ENCODE assay signal across 13 cellular contexts in the genomic region with DNA sequence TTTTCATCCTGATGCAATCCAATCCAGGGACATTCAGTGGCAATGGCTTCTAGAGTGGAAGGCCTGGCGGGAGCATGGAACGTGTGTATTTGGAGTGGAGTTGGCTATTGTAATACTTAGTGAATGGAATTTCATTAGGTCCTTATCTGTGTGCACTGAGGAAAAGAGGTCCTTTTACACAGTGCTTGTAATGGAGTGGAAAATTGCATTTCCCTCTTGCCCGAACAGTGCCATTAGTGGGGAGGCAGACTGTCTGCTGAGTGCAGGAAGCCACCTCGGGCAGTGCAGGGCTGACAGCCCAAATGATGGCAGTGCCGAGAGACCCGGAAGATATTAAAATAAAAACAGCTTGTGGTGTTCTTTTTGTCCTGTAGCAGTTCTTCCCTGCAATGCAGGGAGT.
"Had no signal": no experiment of that assay in that cellular context is flagged by ENCODE, and none has a peak within 500 bp of the region (broad histone marks: within the 10 kb centered on the region; RNA-seq: fewer than 3 reads in every experiment).

No MANE protein-coding gene starts in this region.

- ATAC-seq: foreskin keratinocyte; left lobe of liver; stimulated activated naive CD8-positive, alpha-beta T cell treated with anti-CD3 and anti-CD28 coated beads, Interleukin-15, Interleukin-2, amounts not matched to agents 100 U/mL and 50 U/mL, for 24 hours; WTC11 had no signal

- H3K4me1 ChIP-seq: colonic mucosa, foreskin keratinocyte had no signal

- H3K4me3 ChIP-seq: cardiac muscle cell, colonic mucosa, upper lobe of left lung had no signal

- DNase-seq: activated CD4-positive, alpha-beta T cell treated with anti-CD3 and anti-CD28 coated beads, Interleukin-2, amount 10 ng/mL, durations not matched to agents 7 days and 5 days; activated CD8-positive, alpha-beta memory T cell treated with anti-CD3 and anti-CD28 coated beads for 24 hours; activated naive CD4-positive, alpha-beta T cell treated with anti-CD3 and anti-CD28 coated beads for 36 hours; colonic mucosa; foreskin keratinocyte; head of caudate nucleus; stimulated activated CD4-positive, alpha-beta T cell treated with anti-CD3 and anti-CD28 coated beads, Interleukin-12 subunit alpha, Interleukin-12 subunit beta, amount 100 ng/mL, for 4 hours; stimulated activated CD4-positive, alpha-beta T cell treated with anti-CD3 and anti-CD28 coated beads, Interleukin-2, amount 100 ng/mL, for 48 hours; stimulated activated naive CD8-positive, alpha-beta T cell treated with anti-CD3 and anti-CD28 coated beads, Interleukin-15, Interleukin-2, amounts not matched to agents 100 U/mL and 50 U/mL, for 24 hours had no signal

- H3K27ac ChIP-seq: cardiac muscle cell, colonic mucosa, foreskin keratinocyte had no signal

- H3K27me3 ChIP-seq: cardiac muscle cell, colonic mucosa, upper lobe of left lung had no signal

- H3K36me3 ChIP-seq: cardiac muscle cell, colonic mucosa, upper lobe of left lung had no signal

- H3K9me3 ChIP-seq: colonic mucosa, upper lobe of left lung had no signal
